9 cellular contexts compared by ENCODE assay signal in genomic region chr3:141796436-141797166, GRCh38. TPM values are rescaled to one million over a fixed set of nuclear protein-coding genes. Genes with fewer than 3 reads are reported as not detected.
DNase-seq lines count a peak whose midpoint lies in the region; ATAC-seq and TF ChIP-seq lines count a peak whose summit lies in the region.
"Had no signal": no experiment of that assay in that cellular context is flagged by ENCODE, and none has a peak within 500 bp of the region (broad histone marks: within the 10 kb centered on the region; RNA-seq: fewer than 3 reads in every experiment).

No MANE protein-coding gene starts in this region.

- H3K27me3 ChIP-seq in skeletal muscle tissue (ENCODE audit: control insufficient read depth in 3 of 3, insufficient read depth in 3 of 3, low read length in 3 of 3), result no peaks in the 10 kb centered on the region

- ATAC-seq in GM21390 (IDR thresholded peaks at IDR 0.05; ENCODE audit: unreplicated experiment), result peak; percentile 97

- H3K27ac ChIP-seq in KOPT-K1 (ENCODE audit: low read depth, low read length, poor library complexity, severe bottlenecking) (peak overlapping the region; percentile 97), skeletal muscle tissue (ENCODE audit: low read depth, low read length) (peak overlapping the region; percentile 70)

- peak overlapping the region; percentile 67 to 74 (median 74) for H3K9ac ChIP-seq in skeletal muscle tissue (ENCODE audit: low read depth in 1 of 3, low read length in 3 of 3)

- H3K9me3 ChIP-seq in KOPT-K1 (ENCODE audit: insufficient read depth, low read length, poor library complexity, severe bottlenecking) (no peaks in the 10 kb centered on the region), skeletal muscle tissue (ENCODE audit: control insufficient read depth in 3 of 3, low read length in 3 of 3) (no peaks in the 10 kb centered on the region)

- no peak for TF ChIP-seq CTCF in foreskin fibroblast (IDR thresholded peaks at IDR 0.05; ENCODE audit: low read depth, low read length)

- H3K36me3 ChIP-seq in KOPT-K1 (ENCODE audit: insufficient read depth, low read length) (no peaks in the 10 kb centered on the region), skeletal muscle tissue (ENCODE audit: control insufficient read depth in 3 of 3, insufficient read depth in 3 of 3, low read length in 3 of 3) (no peaks in the 10 kb centered on the region)

- peaks cover 21 to 25% (median 23%) of the 10 kb centered on the region in 3 donors for H3K4me1 ChIP-seq in skeletal muscle tissue (ENCODE audit: control insufficient read depth in 3 of 3, insufficient read depth in 3 of 3, low read length in 3 of 3)

- DNase-seq in Ammon's horn (ENCODE audit: low spot score) (peak; percentile 44), activated T-cell treated with anti-CD3 and anti-CD28 coated beads for 24 hours (ENCODE audit: low read depth) (peak; percentile 74), foreskin fibroblast (peak; percentile 21 to 55), SW 1271 (lab: John Stamatoyannopoulos, UW) (no peak), SHP77 (lab: John Stamatoyannopoulos, UW) (no peak)

- no peak overlapping the region for H3K4me3 ChIP-seq in foreskin fibroblast (ENCODE audit: low read depth in 1 of 2, low read length in 2 of 2)
- peak overlapping the region; percentile 67 to 76 (median 73) for H3K4me3 ChIP-seq in skeletal muscle tissue (ENCODE audit: low read length in 3 of 3)

RNA-seq across cellular contexts. Expression of gene GRK7, which starts 33.4 kb away (rescaled TPM):
- not detected for total RNA-seq in skeletal muscle tissue
- total RNA-seq: pulmonary artery endothelial cell had no signal

RNA-seq across cellular contexts. Expression of gene RNF7, which starts 58.5 kb away (rescaled TPM):
- 26.1 TPM for total RNA-seq in skeletal muscle tissue

Comparison
In these comparisons a context has a peak if more than half of its experiments do, and no peak if none do; other contexts are left out.
1. DNase-seq: peak in Ammon's horn (single experiment), activated T-cell treated with anti-CD3 and anti-CD28 coated beads for 24 hours (single experiment) and foreskin fibroblast (2 of 2); none in SW 1271 (0 of 2) and SHP77 (0 of 2).
2. H3K4me3 ChIP-seq: peak in skeletal muscle tissue (3 of 3); none in foreskin fibroblast (0 of 2).